In the genomic region with DNA sequence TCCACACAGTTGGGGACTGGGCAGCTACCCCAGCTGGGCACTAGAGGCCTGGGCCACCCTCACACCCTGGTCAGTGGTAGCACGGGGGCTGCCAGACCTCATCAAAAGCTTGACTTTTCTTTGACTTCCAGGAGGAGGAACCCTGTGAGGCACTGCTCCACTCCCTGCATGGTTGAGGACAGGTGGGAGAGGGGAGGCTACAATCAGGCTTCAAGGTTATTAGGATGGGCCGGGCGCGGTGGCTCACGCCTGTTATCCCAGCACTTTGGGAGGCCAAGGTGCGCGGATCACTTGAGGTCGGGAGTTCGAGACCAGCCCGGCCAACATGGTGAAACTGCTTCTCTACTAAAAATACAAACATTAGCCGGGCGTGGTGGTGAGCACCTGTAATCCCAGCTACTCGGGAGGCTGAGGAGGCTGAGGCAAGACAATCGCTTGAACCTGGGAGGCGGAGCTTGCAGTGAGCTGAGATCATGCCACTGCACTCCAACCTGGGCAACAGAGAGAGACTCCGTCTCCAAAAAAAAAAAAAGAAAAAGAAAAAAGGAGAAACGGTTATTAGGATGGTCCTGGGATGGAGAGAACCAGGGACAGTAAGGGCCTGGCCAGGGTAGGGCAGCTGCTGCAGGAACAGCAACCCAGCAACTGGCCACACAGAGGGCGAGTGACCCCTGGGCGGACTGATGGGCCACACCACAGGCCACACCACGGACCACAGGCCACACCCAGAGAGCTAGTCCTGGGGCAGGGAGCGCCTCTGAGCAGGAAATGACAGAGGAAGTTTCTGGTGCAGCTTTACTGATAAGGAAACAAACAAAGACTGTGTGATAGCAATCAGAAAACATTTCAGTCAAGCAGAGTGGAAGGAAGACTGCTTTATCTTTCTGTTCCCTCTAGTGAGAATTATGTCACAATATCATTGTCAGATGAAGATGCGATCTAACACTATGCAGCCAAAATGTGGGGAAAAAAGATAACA, we compare ENCODE assay signal across 8 cellular contexts. TPM values are rescaled to one million over a fixed set of nuclear protein-coding genes. Genes with fewer than 3 reads are reported as not detected.
DNase-seq lines count a peak whose midpoint lies in the region; FAIRE-seq and TF ChIP-seq lines count a peak whose summit lies in the region.

No MANE protein-coding gene starts in this region.

- H3K4me3 Mint-ChIP-seq in activated CD4-positive, alpha-beta T cell treated with anti-CD3 and anti-CD28 coated beads, Interleukin-2, amount 10 ng/mL, durations not matched to agents 7 days and 5 days, result no peak overlapping the region

- H3K9ac ChIP-seq in kidney (ENCODE audit: low read length in 2 of 2), result no peak overlapping the region

- H3K27ac Mint-ChIP-seq in activated CD4-positive, alpha-beta T cell treated with anti-CD3 and anti-CD28 coated beads, Interleukin-2, amount 10 ng/mL, durations not matched to agents 7 days and 5 days, result peak overlapping the region; percentile 85

- DNase-seq in CD1c-positive myeloid dendritic cell (ENCODE audit: extremely low spot score), result peak; percentile 33
- DNase-seq in Jurkat, Clone E6-1 (ENCODE audit: low read depth, low spot score), result peak; percentile 76
- peak; percentile 62 for DNase-seq in activated CD4-positive, alpha-beta T cell treated with anti-CD3 and anti-CD28 coated beads, Interleukin-2, amount 10 ng/mL, durations not matched to agents 7 days and 5 days
- peak; percentile 88 for DNase-seq in kidney
- no peak for DNase-seq in germinal center (ENCODE audit: low spot score)
- DNase-seq in HCEC 1CT, result no peak
- no peak for DNase-seq in NCI-H187 (lab: John Stamatoyannopoulos, UW)
- DNase-seq in NCI-H446 treated with DMSO at 0.1 percent for 48 hours (lab: John Stamatoyannopoulos, UW), result no peak

- H3K9me3 Mint-ChIP-seq in activated CD4-positive, alpha-beta T cell treated with anti-CD3 and anti-CD28 coated beads, Interleukin-2, amount 10 ng/mL, durations not matched to agents 7 days and 5 days, result no peaks in the 10 kb centered on the region

- H3K9me3 ChIP-seq in kidney (ENCODE audit: control insufficient read depth in 1 of 2, low read length in 2 of 2), result no peaks in the 10 kb centered on the region

- no peak overlapping the region for H3K4me3 ChIP-seq in Jurkat, Clone E6-1 (ENCODE audit: low read length)
- H3K4me3 ChIP-seq in kidney (ENCODE audit: low read length in 2 of 2), result no peak overlapping the region

- H3K27me3 Mint-ChIP-seq in activated CD4-positive, alpha-beta T cell treated with anti-CD3 and anti-CD28 coated beads, Interleukin-2, amount 10 ng/mL, durations not matched to agents 7 days and 5 days, result no peaks in the 10 kb centered on the region

- POLR2A ChIA-PET in activated CD4-positive, alpha-beta T cell treated with anti-CD3 and anti-CD28 coated beads, Interleukin-2, amount 10 ng/mL, durations not matched to agents 7 days and 5 days (lab: Charles Lee), result no interaction called here

- no peaks in the 10 kb centered on the region for H3K4me1 ChIP-seq in kidney (ENCODE audit: control insufficient read depth in 1 of 2, insufficient read depth in 1 of 2, low read depth in 1 of 2, low read length in 2 of 2)

- H3K36me3 Mint-ChIP-seq in activated CD4-positive, alpha-beta T cell treated with anti-CD3 and anti-CD28 coated beads, Interleukin-2, amount 10 ng/mL, durations not matched to agents 7 days and 5 days (ENCODE audit: low read depth), result no peaks in the 10 kb centered on the region

- intact Hi-C loops in kidney (cut with DNase I), result no loop called here

- peaks cover 39% of the 10 kb centered on the region for H3K4me1 Mint-ChIP-seq in activated CD4-positive, alpha-beta T cell treated with anti-CD3 and anti-CD28 coated beads, Interleukin-2, amount 10 ng/mL, durations not matched to agents 7 days and 5 days

- CTCF ChIA-PET in activated CD4-positive, alpha-beta T cell treated with anti-CD3 and anti-CD28 coated beads, Interleukin-2, amount 10 ng/mL, durations not matched to agents 7 days and 5 days (lab: Charles Lee), result interaction anchor here (1.5 to 1.6 kb wide), 2 partner anchors 14 to 185 kb away, joined by 3 to 8 read pairs; no protein-coding TSS in a partner anchor

- no peak overlapping the region for H3K27ac ChIP-seq in kidney (ENCODE audit: low read depth in 2 of 2, low read length in 2 of 2)

- H3K36me3 ChIP-seq in kidney (ENCODE audit: control insufficient read depth in 1 of 2, insufficient read depth in 2 of 2, low read length in 2 of 2), result no peaks in the 10 kb centered on the region

- no peak for FAIRE-seq in kidney (lab: Jason Lieb, UNC)

- TF ChIP-seq CTCF in kidney (IDR thresholded peaks at IDR 0.05; ENCODE audit: borderline replicate concordance, extremely low read depth, insufficient read depth), result no peak

RNA-seq across cellular contexts. Expression of gene OPN1LW, which starts 20.5 kb away (rescaled TPM):
- polyA plus RNA-seq in Jurkat, Clone E6-1 (2012; ENCODE audit: insufficient read depth, insufficient read length), result not detected
- total RNA-seq in activated CD4-positive, alpha-beta T cell treated with anti-CD3 and anti-CD28 coated beads, Interleukin-2, amount 10 ng/mL, durations not matched to agents 7 days and 5 days, result not detected
- not detected for total RNA-seq in kidney
- not detected for polyA plus RNA-seq in kidney (ENCODE audit: insufficient read depth, low read depth, low replicate concordance)

RNA-seq across cellular contexts. Expression of gene MECP2, which starts 26.0 kb away (rescaled TPM):
- 34.2 TPM for polyA plus RNA-seq in Jurkat, Clone E6-1 (2012; ENCODE audit: insufficient read depth, insufficient read length)
- total RNA-seq in activated CD4-positive, alpha-beta T cell treated with anti-CD3 and anti-CD28 coated beads, Interleukin-2, amount 10 ng/mL, durations not matched to agents 7 days and 5 days, result 10 to 100 TPM; 64.2 to 72.4 TPM
- total RNA-seq in kidney, result 74.7 TPM
- 14.0 TPM for polyA plus RNA-seq in kidney (ENCODE audit: insufficient read depth, low read depth, low replicate concordance)

RNA-seq across cellular contexts. Expression of gene OPN1MW, which starts 58.9 kb away (rescaled TPM):
- polyA plus RNA-seq in Jurkat, Clone E6-1 (2012; ENCODE audit: insufficient read depth, insufficient read length), result not detected
- not detected for total RNA-seq in activated CD4-positive, alpha-beta T cell treated with anti-CD3 and anti-CD28 coated beads, Interleukin-2, amount 10 ng/mL, durations not matched to agents 7 days and 5 days
- total RNA-seq in kidney, result not detected
- not detected for polyA plus RNA-seq in kidney (ENCODE audit: insufficient read depth, low read depth, low replicate concordance)

Comparison
In these comparisons a context has a peak if more than half of its experiments do, and no peak if none do; other contexts are left out.
1. DNase-seq: peak in CD1c-positive myeloid dendritic cell (single experiment), Jurkat, Clone E6-1 (single experiment), activated CD4-positive, alpha-beta T cell treated with anti-CD3 and anti-CD28 coated beads, Interleukin-2, amount 10 ng/mL, durations not matched to agents 7 days and 5 days (single experiment) and kidney (single experiment); none in germinal center (single experiment), HCEC 1CT (single experiment), NCI-H187 (0 of 2) and NCI-H446 treated with DMSO at 0.1 percent for 48 hours (single experiment).